ENCODE assay signal across 8 cellular contexts in genomic region chr3:52685705-52686691, GRCh38. TPM values are rescaled to one million over a fixed set of nuclear protein-coding genes. Genes with fewer than 3 reads are reported as not detected.
DNase-seq lines count a peak whose midpoint lies in the region; ATAC-seq and TF ChIP-seq lines count a peak whose summit lies in the region.

Gene GNL3, plus strand, starts transcription at chr3:52686032. Its CDS starts 61 bp downstream, at chr3:52686093.
Gene PBRM1, minus strand, starts transcription at chr3:52685913.

- H3K27ac Mint-ChIP-seq in activated CD4-positive, alpha-beta T cell treated with anti-CD3 and anti-CD28 coated beads for 36 hours, result peak within 1 kb of the TSS; percentile 99
- H3K27ac Mint-ChIP-seq in chondrocyte (ENCODE audit: unreplicated experiment), result peak within 1 kb of the TSS; percentile 97

- peak within 1 kb of the TSS; percentile 74 for H3K4me3 ChIP-seq in kidney epithelial cell (ENCODE audit: low read depth, low read length)

- H3K27me3 ChIP-seq in kidney epithelial cell (ENCODE audit: control insufficient read depth, insufficient read depth, low read length), result no peaks in the 10 kb centered on the region

- CTCF ChIA-PET in activated CD4-positive, alpha-beta T cell treated with anti-CD3 and anti-CD28 coated beads for 36 hours (lab: Charles Lee), result interaction anchor here (1.2 to 1.4 kb wide), 2 partner anchors 15 to 207 kb away, joined by 3 to 4 read pairs; no protein-coding TSS in a partner anchor

- H3K4me3 Mint-ChIP-seq in activated CD4-positive, alpha-beta T cell treated with anti-CD3 and anti-CD28 coated beads for 36 hours, result peak within 1 kb of the TSS; percentile 99
- H3K4me3 Mint-ChIP-seq in chondrocyte (ENCODE audit: unreplicated experiment), result peak within 1 kb of the TSS; percentile 97

- no peak for TF ChIP-seq CTCF in chondrocyte (IDR thresholded peaks at IDR 0.05)
- TF ChIP-seq CTCF in kidney epithelial cell (IDR thresholded peaks at IDR 0.05; ENCODE audit: insufficient read depth, low read length, poor library complexity, severe bottlenecking), result no peak

- H3K27me3 Mint-ChIP-seq in activated CD4-positive, alpha-beta T cell treated with anti-CD3 and anti-CD28 coated beads for 36 hours, result no peaks in the 10 kb centered on the region
- no peaks in the 10 kb centered on the region for H3K27me3 Mint-ChIP-seq in chondrocyte (ENCODE audit: low read depth)

- ATAC-seq in GM19035 (IDR thresholded peaks at IDR 0.05; ENCODE audit: unreplicated experiment), result peak; percentile 78
- ATAC-seq in HG03342 (IDR thresholded peaks at IDR 0.05; ENCODE audit: unreplicated experiment), result peak; percentile 72
- ATAC-seq in activated CD4-positive, alpha-beta T cell treated with anti-CD3 and anti-CD28 coated beads for 36 hours, result peak; percentile 70

- peak; percentile 96 for DNase-seq in AML-193 (lab: John Stamatoyannopoulos, UW)
- DNase-seq in NCI-H524 (lab: John Stamatoyannopoulos, UW), result peak; percentile 80 to 94
- peak; percentile 97 for DNase-seq in activated CD4-positive, alpha-beta T cell treated with anti-CD3 and anti-CD28 coated beads for 36 hours
- DNase-seq in chondrocyte (ENCODE audit: low spot score), result peak; percentile 97
- DNase-seq in kidney epithelial cell (ENCODE audit: low read depth), result peak; percentile 73
- DNase-seq in stimulated activated CD4-positive, alpha-beta T cell treated with anti-CD3 and anti-CD28 coated beads, Interleukin-15, amount 100 ng/mL, for 24 hours, result peak; percentile 95

- POLR2A ChIA-PET in activated CD4-positive, alpha-beta T cell treated with anti-CD3 and anti-CD28 coated beads for 36 hours (lab: Charles Lee), result interaction anchor here (1.0 to 3.8 kb wide), 6 partner anchors 10 to 150 kb away, joined by 3 to 16 read pairs (median 8); partner anchors contain the start of genes GLT8D1, SPCS1 and UQCC5

- H3K36me3 Mint-ChIP-seq in activated CD4-positive, alpha-beta T cell treated with anti-CD3 and anti-CD28 coated beads for 36 hours (ENCODE audit: low read depth), result peaks cover 66% of the 10 kb centered on the region
- H3K36me3 Mint-ChIP-seq in chondrocyte (ENCODE audit: low read depth), result peaks cover 25% of the 10 kb centered on the region

- peaks cover 6% of the 10 kb centered on the region for H3K36me3 ChIP-seq in kidney epithelial cell (ENCODE audit: control insufficient read depth, insufficient read depth, low read length)

- intact Hi-C loops in activated CD4-positive, alpha-beta T cell treated with anti-CD3 and anti-CD28 coated beads for 36 hours (cut with DNase I, micrococcal nuclease), result loop anchor here (1.0 to 10.0 kb wide), 15 partner anchors 20 to 1199 kb away; partner anchors contain the start of genes SPCS1 (in 2 of the 2), UQCC5 (in 2 of the 2), WDR82 (in 2 of the 2) and ABHD14A (in 1 of the 2)

- peaks cover 75% of the 10 kb centered on the region for H3K4me1 Mint-ChIP-seq in activated CD4-positive, alpha-beta T cell treated with anti-CD3 and anti-CD28 coated beads for 36 hours
- H3K4me1 Mint-ChIP-seq in chondrocyte (ENCODE audit: low read depth), result peaks cover 68% of the 10 kb centered on the region

- no peaks in the 10 kb centered on the region for H3K9me3 Mint-ChIP-seq in activated CD4-positive, alpha-beta T cell treated with anti-CD3 and anti-CD28 coated beads for 36 hours (ENCODE audit: low read depth)
- no peaks in the 10 kb centered on the region for H3K9me3 Mint-ChIP-seq in chondrocyte (ENCODE audit: low read depth)

RNA-seq across cellular contexts. Expression of gene GNL3, which starts in this region (rescaled TPM):
- total RNA-seq in activated CD4-positive, alpha-beta T cell treated with anti-CD3 and anti-CD28 coated beads for 36 hours, result 100 to 1,000 TPM; 206 to 218 TPM
- total RNA-seq in chondrocyte, result 61.5 to 91.9 TPM (median 66.4 TPM) in 3 replicates
- 109 and 135 TPM in 2 replicates for total RNA-seq in kidney epithelial cell

RNA-seq across cellular contexts. Expression of gene PBRM1, which starts in this region (rescaled TPM):
- 10 to 100 TPM; 57.6 to 59.8 TPM for total RNA-seq in activated CD4-positive, alpha-beta T cell treated with anti-CD3 and anti-CD28 coated beads for 36 hours
- total RNA-seq in chondrocyte (66.1 to 76.0 TPM (median 69.0 TPM) in 3 replicates), kidney epithelial cell (74.2 and 89.5 TPM in 2 replicates)

Comparison
In these comparisons a context has a peak if more than half of its experiments do, and no peak if none do; other contexts are left out.
1. Peak in every context shown above with its lines: DNase-seq, ATAC-seq and H3K4me3 ChIP-seq.